ENCODE assay signal across 17 cellular contexts in genomic region chr4:23885943-23886590, GRCh38. TPM values are rescaled to one million over a fixed set of nuclear protein-coding genes. Genes with fewer than 3 reads are reported as not detected.
DNase-seq lines count a peak whose midpoint lies in the region; ATAC-seq and TF ChIP-seq lines count a peak whose summit lies in the region.
"Had no signal": no experiment of that assay in that cellular context is flagged by ENCODE, and none has a peak within 500 bp of the region (broad histone marks: within the 10 kb centered on the region; RNA-seq: fewer than 3 reads in every experiment).

No MANE protein-coding gene starts in this region.

- no peak for TF ChIP-seq EP300 in gastroesophageal sphincter (IDR thresholded peaks at IDR 0.05)

- no peak overlapping the region for H3K27ac ChIP-seq in GM23338 (ENCODE audit: low read depth)
- no peak overlapping the region for H3K27ac ChIP-seq in HUES6 (ENCODE audit: low read depth, low read length)
- peak overlapping the region; percentile 56 to 87 (median 82) for H3K27ac ChIP-seq in gastroesophageal sphincter
- H3K27ac ChIP-seq: C4-2B, GM23248 had no signal

- H3K9ac ChIP-seq in HUES6 (ENCODE audit: low read length) = no peak overlapping the region
- H3K9ac ChIP-seq: GM23248 had no signal

- 88 to 89% methylated on average over 3 to 4 of the region's 6 CpGs for WGBS in gastroesophageal sphincter (ENCODE audit: low coverage in 1 of 2), 2 donors

- H3K4me1 ChIP-seq in GM23338 (ENCODE audit: insufficient read depth) = peaks cover 63% of the 10 kb centered on the region
- H3K4me1 ChIP-seq in HUES6 (ENCODE audit: control insufficient read depth, insufficient read depth, low read length) = peaks cover 60% of the 10 kb centered on the region
- peaks cover 0 to 66% (median 3%) of the 10 kb centered on the region in 3 donors for H3K4me1 ChIP-seq in gastroesophageal sphincter

- TF ChIP-seq CTCF in GM23338 (conservative IDR thresholded peaks at IDR 0.05; ENCODE audit: low read depth in 2 of 2) (no peak), gastroesophageal sphincter (IDR thresholded peaks at IDR 0.05) (no peak), retinal pigment epithelial cell (conservative IDR thresholded peaks at IDR 0.05; ENCODE audit: low read depth, low read length) (no peak)

- no peak for TF ChIP-seq POLR2A in gastroesophageal sphincter (IDR thresholded peaks at IDR 0.05)

- H3K36me3 ChIP-seq in GM23338 (ENCODE audit: insufficient read depth) = no peaks in the 10 kb centered on the region
- H3K36me3 ChIP-seq in HUES6 (ENCODE audit: control insufficient read depth, insufficient read depth, low read length) = no peaks in the 10 kb centered on the region
- H3K36me3 ChIP-seq in gastroesophageal sphincter = no peaks in the 10 kb centered on the region

- no peaks in the 10 kb centered on the region for H3K36me3 Mint-ChIP-seq in GM23338 (ENCODE audit: low read depth)

- no peak overlapping the region for H3K4me3 Mint-ChIP-seq in GM23338

- no peaks in the 10 kb centered on the region for H3K79me2 ChIP-seq in GM23338 (replicated peaks; ENCODE audit: insufficient read depth)

- H3K9me3 Mint-ChIP-seq in GM23338 = no peaks in the 10 kb centered on the region

- peaks cover 2% of the 10 kb centered on the region for H3K27me3 Mint-ChIP-seq in GM23338 (ENCODE audit: insufficient read depth, low read depth, poor library complexity)

- H3K4me2 ChIP-seq in GM23338 = 0 out of 2 replicates have a peak overlapping the region, but pooled peaks have one; percentile 6

- no peaks in the 10 kb centered on the region for H4K20me1 ChIP-seq in GM23338 (replicated peaks; ENCODE audit: insufficient read depth)

- no peaks in the 10 kb centered on the region for H3F3A ChIP-seq in GM23338 (replicated peaks; ENCODE audit: low read depth)

- no peaks in the 10 kb centered on the region for H3K27me3 ChIP-seq in GM23338 (ENCODE audit: insufficient read depth)
- peaks cover 19% of the 10 kb centered on the region for H3K27me3 ChIP-seq in HUES6 (ENCODE audit: control insufficient read depth, insufficient read depth, low read length)
- no peaks in the 10 kb centered on the region for H3K27me3 ChIP-seq in gastroesophageal sphincter

- ATAC-seq in GM23338 = peak; percentile 19
- no peak for ATAC-seq in gastroesophageal sphincter
- ATAC-seq: Panc1 had no signal

- DNase-seq in GM23338 (ENCODE audit: low spot score) (no peak), retinal pigment epithelial cell (ENCODE audit: low read depth) (no peak), EL (no peak), NCI-H128 (lab: John Stamatoyannopoulos, UW; ENCODE audit: unreplicated experiment) (no peak), DMS 273 (lab: John Stamatoyannopoulos, UW; ENCODE audit: unreplicated experiment) (no peak)
- DNase-seq: DMS 273 treated with DMSO at 0.1 percent for 48 hours, GF-D8, GM23248, KBM-7, MV-4-11, NCI-H1417 treated with DMSO at 0.1 percent for 48 hours, NCI-H2081 treated with DMSO at 0.1 percent for 48 hours, NCI-H524 had no signal

- H3K4me3 ChIP-seq in GM23338 = no peak overlapping the region
- 0 out of 2 replicates have a peak overlapping the region, but pooled peaks have one; percentile 1 for H3K4me3 ChIP-seq in HUES6 (ENCODE audit: low read depth, low read length)
- H3K4me3 ChIP-seq in gastroesophageal sphincter = no peak overlapping the region
- peak overlapping the region; percentile 86 for H3K4me3 ChIP-seq in retinal pigment epithelial cell (ENCODE audit: low read length)
- H3K4me3 ChIP-seq: GM23248 had no signal

- no peak overlapping the region for H2AFZ ChIP-seq in GM23338
- H2AFZ ChIP-seq: GM23248 had no signal

- H3K4me1 Mint-ChIP-seq in GM23338 = peaks cover 62% of the 10 kb centered on the region

- H3K9me3 ChIP-seq in HUES6 (ENCODE audit: control insufficient read depth, insufficient read depth, low read depth, low read length) (no peaks in the 10 kb centered on the region), gastroesophageal sphincter (no peaks in the 10 kb centered on the region)

- no peak overlapping the region for H3K27ac Mint-ChIP-seq in GM23338

- no peaks in the 10 kb centered on the region for H3K9me2 ChIP-seq in GM23338 (ENCODE audit: insufficient read depth)

TF ChIP-seq in GM23338, 12 proteins besides CTCF, POLR2A, EP300 and RAD21 (continues in another document):
- TF ChIP-seq CREB1 (CRISPR knock-in tag; IDR thresholded peaks at IDR 0.05; ENCODE audit: low read depth) (no peak), NANOG (IDR thresholded peaks at IDR 0.05; ENCODE audit: borderline replicate concordance) (no peak), POLR2AphosphoS5 (IDR thresholded peaks at IDR 0.05; ENCODE audit: low read depth) (no peak), ETS1 (IDR thresholded peaks at IDR 0.05) (no peak), ZNF331 (CRISPR knock-in tag; IDR thresholded peaks at IDR 0.05; ENCODE audit: low read depth) (no peak), JUNB (IDR thresholded peaks at IDR 0.05; ENCODE audit: unreplicated experiment) (no peak), EZH2 (IDR thresholded peaks at IDR 0.05; ENCODE audit: low read depth, unreplicated experiment) (no peak), ZNF462 (CRISPR knock-in tag; IDR thresholded peaks at IDR 0.05) (no peak), STAT1 (IDR thresholded peaks at IDR 0.05; ENCODE audit: unreplicated experiment) (no peak), EZH2phosphoT487 (IDR thresholded peaks at IDR 0.05; ENCODE audit: unreplicated experiment) (no peak), ZNF114 (CRISPR knock-in tag; IDR thresholded peaks at IDR 0.05) (no peak)

RNA-seq across cellular contexts. Expression of gene PPARGC1A, which starts 3.8 kb away (rescaled TPM):
- total RNA-seq in GM23338 (2014; rRNA removed; shearing (Covaris generic)) = 0.54 and 3.3 TPM in 2 replicates
- 0.12 and 0.76 TPM in 2 replicates for polyA plus RNA-seq in GM23338 (2016; fragmentation: Nextera tagmentation; extraction: Ambion mirVana)
- total RNA-seq in gastroesophageal sphincter = 10 to 100 TPM in 2 of 4 donors, 1 to 10 TPM in 2; 5.8 to 43.7 (median 18.3) TPM
- total RNA-seq: GM23248 had no signal
- polyA plus RNA-seq: GM23248 had no signal

Comparison
In these comparisons a context has a peak if more than half of its experiments do, and no peak if none do; other contexts are left out.
1. H3K27ac ChIP-seq: peak in gastroesophageal sphincter (4 of 4); none in GM23338 (single experiment) and HUES6 (single experiment).
2. H3K4me3 ChIP-seq: peak in HUES6 (single experiment) and retinal pigment epithelial cell (single experiment); none in GM23338 (single experiment) and gastroesophageal sphincter (0 of 2).